Comparison of ENCODE assay signal across 1 cellular context in genomic region chr15:58880320-58880719, GRCh38.
TF ChIP-seq lines count a peak whose summit lies in the region.

No MANE protein-coding gene starts in this region.

TF ChIP-seq in GM23338, 12 proteins besides CTCF, POLR2A, EP300 and RAD21 (continued from another document):
- TF ChIP-seq ZNF462 (CRISPR knock-in tag; IDR thresholded peaks at IDR 0.05) (no peak), JUNB (IDR thresholded peaks at IDR 0.05; ENCODE audit: unreplicated experiment) (no peak), STAT1 (IDR thresholded peaks at IDR 0.05; ENCODE audit: unreplicated experiment) (no peak), EZH2 (IDR thresholded peaks at IDR 0.05; ENCODE audit: low read depth, unreplicated experiment) (no peak), POLR2AphosphoS5 (IDR thresholded peaks at IDR 0.05; ENCODE audit: low read depth) (no peak), ZNF331 (CRISPR knock-in tag; IDR thresholded peaks at IDR 0.05; ENCODE audit: low read depth) (no peak), EZH2phosphoT487 (IDR thresholded peaks at IDR 0.05; ENCODE audit: unreplicated experiment) (no peak)
